Comparison of ENCODE assay signal across 27 cellular contexts in genomic region chr5:97383996-97384395, GRCh38.
DNase-seq lines count a peak whose midpoint lies in the region; ATAC-seq and TF ChIP-seq lines count a peak whose summit lies in the region.
"Had no signal": no experiment of that assay in that cellular context is flagged by ENCODE, and none has a peak within 500 bp of the region (broad histone marks: within the 10 kb centered on the region; RNA-seq: fewer than 3 reads in every experiment).

No MANE protein-coding gene starts in this region.

- WGBS in H9 (ENCODE audit: extremely low coverage, insufficient read length, low lambda C conversion rate) = no CpG with 5 or more reads among the region's 1 CpG

- DNase-seq in GM03348 (ENCODE audit: low spot score) = peak; percentile 14
- DNase-seq in RWPE1 (ENCODE audit: low spot score) = peak; percentile 44
- DNase-seq in epithelial cell of esophagus (ENCODE audit: low read depth) = peak; percentile 58
- DNase-seq in osteocyte (ENCODE audit: extremely low spot score, unreplicated experiment) = no peak
- no peak for DNase-seq in stimulated activated naive B cell treated with anti-CD40 and anti-IgM and Interleukin-4, amounts not matched to agents 10 μg/mL and 1 μg/mL and 100 μg/mL, for 72 hours
- no peak for DNase-seq in activated T-cell treated with anti-CD3 and anti-CD28 coated beads, Interleukin-2, amount 50 U/mL, for 72 hours
- no peak for DNase-seq in H9
- DNase-seq: activated CD4-positive, alpha-beta T cell treated with anti-CD3 and anti-CD28 coated beads, Interleukin-2, amount 50 U/mL, for 48 hours; activated naive CD4-positive, alpha-beta T cell; activated T-cell treated with anti-CD3 and anti-CD28 coated beads for 4 hours; heart right ventricle; MV-4-11; NCI-H2081; NCI-H510A; SHP77 treated with DMSO at 0.1 percent for 48 hours; small intestine; stimulated activated CD4-positive, alpha-beta T cell treated with anti-CD3 and anti-CD28 coated beads, Interleukin-4, amount 100 ng/mL, for 24 hours; T-cell; uterus had no signal

- no peak overlapping the region for H2BK120ac ChIP-seq in H9 (ENCODE audit: low read depth, low read length, poor library complexity, severe bottlenecking)

- no peaks in the 10 kb centered on the region for H4K20me1 ChIP-seq in H9 (ENCODE audit: control insufficient read depth, insufficient read depth, insufficient read length)
- H4K20me1 ChIP-seq: BLaER1 had no signal

- H3K4me1 Mint-ChIP-seq in osteocyte (ENCODE audit: unreplicated experiment) (peaks cover 6% of the 10 kb centered on the region), H9 (peaks cover 3 to 5% of the 10 kb centered on the region in 2 experiments; a peak in 3 of 4 replicates)
- H3K4me1 Mint-ChIP-seq in stimulated activated naive B cell treated with anti-CD40 and anti-IgM and Interleukin-4, amounts not matched to agents 10 μg/mL and 1 μg/mL and 100 μg/mL, for 72 hours = no peaks in the 10 kb centered on the region
- H3K4me1 Mint-ChIP-seq in activated T-cell treated with anti-CD3 and anti-CD28 coated beads, Interleukin-2, amount 50 U/mL, for 72 hours (ENCODE audit: low read depth) = no peaks in the 10 kb centered on the region
- H3K4me1 Mint-ChIP-seq: IgD-negative memory B cell, memory B cell, T-cell had no signal

- no peaks in the 10 kb centered on the region for H3K27me3 ChIP-seq in H9 (ENCODE audit: insufficient read depth, low read length)
- H3K27me3 ChIP-seq: BLaER1, heart right ventricle, uterus had no signal

- peak overlapping the region; percentile 29 for H3K27ac Mint-ChIP-seq in osteocyte (ENCODE audit: unreplicated experiment)
- no peak overlapping the region for H3K27ac Mint-ChIP-seq in stimulated activated naive B cell treated with anti-CD40 and anti-IgM and Interleukin-4, amounts not matched to agents 10 μg/mL and 1 μg/mL and 100 μg/mL, for 72 hours
- H3K27ac Mint-ChIP-seq in activated T-cell treated with anti-CD3 and anti-CD28 coated beads, Interleukin-2, amount 50 U/mL, for 72 hours = no peak overlapping the region
- H3K27ac Mint-ChIP-seq in H9 = no peak overlapping the region
- H3K27ac Mint-ChIP-seq: dendritic cell treated with granulocyte-macrophage colony-stimulating factor and Interleukin-4, amounts not matched to agents 40 ng/mL and 50 ng/mL, for 4 days; IgD-negative memory B cell; memory B cell; natural killer cell treated with Interleukin-12 subunit alpha and Interleukin-12 subunit beta and Interleukin-15 and Interleukin-18, amount 100 ng/mL, for 72 hours; progenitor cell of endocrine pancreas; T-cell had no signal

- H2AFZ ChIP-seq in H9 (ENCODE audit: low read length) = no peak overlapping the region

- H3K4me1 ChIP-seq in H9 (ENCODE audit: insufficient read depth, low read length) = no peaks in the 10 kb centered on the region
- H3K4me1 ChIP-seq: BLaER1, heart right ventricle, uterus had no signal

- no peak for TF ChIP-seq CTCF in RWPE1 (conservative IDR thresholded peaks at IDR 0.05; ENCODE audit: low read depth)
- TF ChIP-seq CTCF in epithelial cell of esophagus (IDR thresholded peaks at IDR 0.05; ENCODE audit: insufficient read depth, low read depth, low read length, missing control alignments) = no peak
- TF ChIP-seq CTCF in osteocyte (IDR thresholded peaks at IDR 0.05) = no peak
- TF ChIP-seq CTCF in H9 (conservative IDR thresholded peaks at IDR 0.05) = no peak

- no peak overlapping the region for H3K9ac ChIP-seq in H9 (ENCODE audit: extremely low read depth, insufficient read length, low read length)
- H3K9ac ChIP-seq: BLaER1 had no signal

- no peak overlapping the region for H2AK5ac ChIP-seq in H9 (ENCODE audit: insufficient read length, low read length)

- no peak overlapping the region for H3K14ac ChIP-seq in H9 (ENCODE audit: insufficient read depth, low read length)

- no peak overlapping the region for H3K18ac ChIP-seq in H9 (ENCODE audit: insufficient read length, low read depth, low read length)

- no peak overlapping the region for H3T11ph ChIP-seq in H9 (ENCODE audit: low read length)

- H4K91ac ChIP-seq in H9 (ENCODE audit: insufficient read length, low read depth, low read length) = no peak overlapping the region

- H3K23me2 ChIP-seq in H9 (ENCODE audit: insufficient read length, low read depth, low read length, poor library complexity, severe bottlenecking) = no peaks in the 10 kb centered on the region

- H3K23ac ChIP-seq in H9 (ENCODE audit: insufficient read length, low read depth, low read length) = no peak overlapping the region

- H3K27ac ChIP-seq in RWPE1 = no peak overlapping the region
- H3K27ac ChIP-seq in H9 (ENCODE audit: insufficient read length, low read depth, low read length) = no peak overlapping the region
- H3K27ac ChIP-seq: BLaER1, epithelial cell of prostate, heart right ventricle, uterus had no signal

- no peaks in the 10 kb centered on the region for H3K9me3 ChIP-seq in H9 (ENCODE audit: control insufficient read depth, low read depth, low read length)
- H3K9me3 ChIP-seq: BLaER1, heart right ventricle, uterus had no signal

- POLR2A ChIA-PET in RWPE1 (lab: Yijun Ruan, JAX; ENCODE audit: low non-redundant PET) = no interaction called here

- no peak overlapping the region for H2BK20ac ChIP-seq in H9 (ENCODE audit: low read depth, low read length, poor library complexity, severe bottlenecking)

- ATAC-seq in HG03196 (IDR thresholded peaks at IDR 0.05; ENCODE audit: unreplicated experiment) = no peak
- ATAC-seq in stimulated activated naive B cell treated with anti-CD40 and anti-IgM and Interleukin-4, amounts not matched to agents 10 μg/mL and 1 μg/mL and 100 μg/mL, for 72 hours (replicated peaks) = no peak
- no peak for ATAC-seq in activated T-cell treated with anti-CD3 and anti-CD28 coated beads, Interleukin-2, amount 50 U/mL, for 72 hours (replicated peaks in 1 of 2)
- ATAC-seq: heart right ventricle; natural killer cell treated with Interleukin-12 subunit alpha and Interleukin-12 subunit beta and Interleukin-15 and Interleukin-18, amount 100 ng/mL, for 72 hours; T-cell had no signal

- H3K79me2 ChIP-seq in H9 (ENCODE audit: insufficient read depth, low read length) = no peaks in the 10 kb centered on the region

- H3K4me3 Mint-ChIP-seq in osteocyte (ENCODE audit: unreplicated experiment) = no peak overlapping the region
- H3K4me3 Mint-ChIP-seq in stimulated activated naive B cell treated with anti-CD40 and anti-IgM and Interleukin-4, amounts not matched to agents 10 μg/mL and 1 μg/mL and 100 μg/mL, for 72 hours = no peak overlapping the region
- no peak overlapping the region for H3K4me3 Mint-ChIP-seq in activated T-cell treated with anti-CD3 and anti-CD28 coated beads, Interleukin-2, amount 50 U/mL, for 72 hours
- H3K4me3 Mint-ChIP-seq in H9 = no peak overlapping the region
- H3K4me3 Mint-ChIP-seq: dendritic cell treated with granulocyte-macrophage colony-stimulating factor and Interleukin-4, amounts not matched to agents 40 ng/mL and 50 ng/mL, for 4 days; IgD-negative memory B cell; memory B cell; natural killer cell treated with Interleukin-12 subunit alpha and Interleukin-12 subunit beta and Interleukin-15 and Interleukin-18, amount 100 ng/mL, for 72 hours; T-cell had no signal

- no peaks in the 10 kb centered on the region for H3K79me1 ChIP-seq in H9 (ENCODE audit: insufficient read depth, low read depth, low read length, poor library complexity, severe bottlenecking)

- no peak overlapping the region for H3K4me3 ChIP-seq in epithelial cell of esophagus (ENCODE audit: low read length)
- H3K4me3 ChIP-seq: BLaER1, heart right ventricle, uterus had no signal

- CTCF ChIA-PET in RWPE1 (lab: Yijun Ruan, JAX) = no interaction called here

- H3K56ac ChIP-seq in H9 (ENCODE audit: insufficient read length, low read depth, low read length) = no peak overlapping the region

- H2BK12ac ChIP-seq in H9 (ENCODE audit: insufficient read length, low read depth, low read length) = no peak overlapping the region

- H3K27me3 Mint-ChIP-seq in osteocyte (ENCODE audit: unreplicated experiment) = peaks cover 14% of the 10 kb centered on the region
- H3K27me3 Mint-ChIP-seq in stimulated activated naive B cell treated with anti-CD40 and anti-IgM and Interleukin-4, amounts not matched to agents 10 μg/mL and 1 μg/mL and 100 μg/mL, for 72 hours = no peaks in the 10 kb centered on the region
- no peaks in the 10 kb centered on the region for H3K27me3 Mint-ChIP-seq in activated T-cell treated with anti-CD3 and anti-CD28 coated beads, Interleukin-2, amount 50 U/mL, for 72 hours (ENCODE audit: low read depth)
- H3K27me3 Mint-ChIP-seq in H9 (ENCODE audit: low read depth) = no peaks in the 10 kb centered on the region
- H3K27me3 Mint-ChIP-seq: dendritic cell treated with granulocyte-macrophage colony-stimulating factor and Interleukin-4, amounts not matched to agents 40 ng/mL and 50 ng/mL, for 4 days; IgD-negative memory B cell; memory B cell; natural killer cell treated with Interleukin-12 subunit alpha and Interleukin-12 subunit beta and Interleukin-15 and Interleukin-18, amount 100 ng/mL, for 72 hours; progenitor cell of endocrine pancreas; T-cell had no signal

- H3K36me3 Mint-ChIP-seq in osteocyte (ENCODE audit: unreplicated experiment) (no peaks in the 10 kb centered on the region), H9 (ENCODE audit: insufficient read depth in 1 of 3, low read depth in 3 of 3) (no peaks in the 10 kb centered on the region)
- peaks cover 0 to 1% of the 10 kb centered on the region in 2 donors for H3K36me3 Mint-ChIP-seq in stimulated activated naive B cell treated with anti-CD40 and anti-IgM and Interleukin-4, amounts not matched to agents 10 μg/mL and 1 μg/mL and 100 μg/mL, for 72 hours
- no peaks in the 10 kb centered on the region for H3K36me3 Mint-ChIP-seq in activated T-cell treated with anti-CD3 and anti-CD28 coated beads, Interleukin-2, amount 50 U/mL, for 72 hours (ENCODE audit: insufficient read depth in 2 of 2)
- H3K36me3 Mint-ChIP-seq: IgD-negative memory B cell; memory B cell; natural killer cell treated with Interleukin-12 subunit alpha and Interleukin-12 subunit beta and Interleukin-15 and Interleukin-18, amount 100 ng/mL, for 72 hours; T-cell had no signal

- no peak overlapping the region for H4K5ac ChIP-seq in H9 (ENCODE audit: insufficient read length, low read depth, low read length)

- no peak overlapping the region for H3K4me2 ChIP-seq in H9 (ENCODE audit: insufficient read depth, insufficient read length, low read length)
- H3K4me2 ChIP-seq: BLaER1 had no signal

- no peak overlapping the region for H3K4ac ChIP-seq in H9 (ENCODE audit: low read depth, low read length)

- H3K9me3 Mint-ChIP-seq in osteocyte (ENCODE audit: unreplicated experiment) = no peaks in the 10 kb centered on the region
- peaks cover 0 to 3% of the 10 kb centered on the region in 2 donors for H3K9me3 Mint-ChIP-seq in stimulated activated naive B cell treated with anti-CD40 and anti-IgM and Interleukin-4, amounts not matched to agents 10 μg/mL and 1 μg/mL and 100 μg/mL, for 72 hours
- H3K9me3 Mint-ChIP-seq in activated T-cell treated with anti-CD3 and anti-CD28 coated beads, Interleukin-2, amount 50 U/mL, for 72 hours = peaks cover 0 to 2% of the 10 kb centered on the region in 2 donors
- H3K9me3 Mint-ChIP-seq in H9 = peaks cover 0 to 4% of the 10 kb centered on the region in 2 experiments; a peak in 2 of 5 replicates
- H3K9me3 Mint-ChIP-seq: dendritic cell treated with granulocyte-macrophage colony-stimulating factor and Interleukin-4, amounts not matched to agents 40 ng/mL and 50 ng/mL, for 4 days had no signal

- H4K8ac ChIP-seq in H9 (replicated peaks; ENCODE audit: insufficient read length, low read depth, low read length) = no peak overlapping the region

- no peak overlapping the region for H2BK15ac ChIP-seq in H9 (ENCODE audit: low read depth, low read length)

- no peak overlapping the region for H2BK5ac ChIP-seq in H9 (ENCODE audit: insufficient read length, low read length)

Comparison
In these comparisons a context has a peak if more than half of its experiments do, and no peak if none do; other contexts are left out.
1. DNase-seq: peak in GM03348 (single experiment), RWPE1 (single experiment) and epithelial cell of esophagus (single experiment); none in osteocyte (single experiment), stimulated activated naive B cell treated with anti-CD40 and anti-IgM and Interleukin-4, amounts not matched to agents 10 μg/mL and 1 μg/mL and 100 μg/mL, for 72 hours (single experiment), activated T-cell treated with anti-CD3 and anti-CD28 coated beads, Interleukin-2, amount 50 U/mL, for 72 hours (0 of 2) and H9 (single experiment).